In genomic region chr18:13216092-13216582, GRCh38 we compare ENCODE assay signal across 8 cellular contexts. TPM values are rescaled to one million over a fixed set of nuclear protein-coding genes. Genes with fewer than 3 reads are reported as not detected.
A peak's percentile ranks its signal among the peaks of the same experiment; 100 is the strongest.
DNase-seq lines count a peak whose midpoint lies in the region; ATAC-seq, FAIRE-seq and TF ChIP-seq lines count a peak whose summit lies in the region.

No MANE protein-coding gene starts in this region.

- H3K4ac ChIP-seq in H1 (replicated peaks; ENCODE audit: insufficient read length, low read depth, low read length): no peak overlapping the region

- H3K23ac ChIP-seq in H1 (ENCODE audit: insufficient read length): no peak overlapping the region

- peak overlapping the region; percentile 35 for H3K27ac Mint-ChIP-seq in memory B cell

- no peak overlapping the region for H3K18ac ChIP-seq in H1 (ENCODE audit: extremely low read depth, low read length)

- no peak overlapping the region for H2BK120ac ChIP-seq in H1 (replicated peaks; ENCODE audit: low read depth, low read length)

- no peaks in the 10 kb centered on the region for H3K9me3 ChIP-seq in HEK293 (ENCODE audit: control insufficient read depth, insufficient read depth, low read depth, low read length)
- no peaks in the 10 kb centered on the region for H3K9me3 ChIP-seq in H1 (ENCODE audit: insufficient read depth in 2 of 2, low read depth in 1 of 2, low read length in 1 of 2)

- no peak overlapping the region for H2AFZ ChIP-seq in H1 (ENCODE audit: low read length)

- no peaks in the 10 kb centered on the region for H3K9me3 Mint-ChIP-seq in memory B cell

- H3K79me1 ChIP-seq in H1 (ENCODE audit: low read depth, low read length): no peaks in the 10 kb centered on the region

- CTCF ChIA-PET in HEK293 (lab: Yijun Ruan, JAX): interaction anchor here (0.5 to 1.9 kb wide), 48 partner anchors 9 to 892 kb away, joined by 3 to 15 read pairs (median 3); no protein-coding TSS in a partner anchor
- CTCF ChIA-PET in H1 (lab: Charles Lee; ENCODE audit: partially characterized antibody): interaction anchor here (0.5 to 2.0 kb wide), 30 partner anchors 8 to 396 kb away, joined by 3 to 6 read pairs (median 4); no protein-coding TSS in a partner anchor

- FAIRE-seq in H1 (lab: Jason Lieb, UNC): peak; percentile 81

- no peak overlapping the region for H2BK15ac ChIP-seq in H1 (ENCODE audit: low read length)

- H3K36me3 ChIP-seq in HEK293 (ENCODE audit: control insufficient read depth in 2 of 2, insufficient read depth in 1 of 2, low read length in 2 of 2) (no peaks in the 10 kb centered on the region), H1 (ENCODE audit: control insufficient read depth in 2 of 4, insufficient read depth in 4 of 4, low read length in 3 of 4) (no peaks in the 10 kb centered on the region)

- WGBS in H1 (ENCODE audit: extremely low coverage in 1 of 2, insufficient coverage in 1 of 2, insufficient read length in 1 of 2, insufficient replicate concordance in 2 of 2, low coverage in 1 of 2, low lambda C conversion rate in 2 of 2, missing lambda C conversion rate in 1 of 2), 2 experiments: 46% methylated on average over 8 of the region's 8 CpGs; no CpG with 5 or more reads in 1 of the 2 experiments

- TF ChIP-seq RAD21 in H1 (IDR thresholded peaks at IDR 0.05 in 1 of 2, conservative IDR thresholded peaks at IDR 0.05 in 1 of 2; ENCODE audit: low read depth in 2 of 2, low read length in 2 of 2): peak; percentile 72 to 84

- H4K5ac ChIP-seq in H1 (ENCODE audit: insufficient read length, low read depth, low read length): no peak overlapping the region

- no peak overlapping the region for H3K4me3 ChIP-seq in HEK293 (ENCODE audit: low read depth, low read length)
- H3K4me3 ChIP-seq in H1 (ENCODE audit: extremely low read depth in 1 of 4, insufficient read depth in 2 of 4, low read depth in 3 of 4, low read length in 4 of 4): no peak overlapping the region; a peak in 1 of 8 replicates

- H3K9ac ChIP-seq in H1 (replicated peaks in 1 of 4; ENCODE audit: extremely low read depth in 1 of 4, low read depth in 3 of 4, low read length in 3 of 4): no peak overlapping the region

- peak; percentile 70 for TF ChIP-seq CTCF in HEK293 (tag by site-specific recombination; IDR thresholded peaks at IDR 0.05)
- peak; percentile 68 to 81 (median 75) for TF ChIP-seq CTCF in H1 (IDR thresholded peaks at IDR 0.05; ENCODE audit: control extremely low read depth in 1 of 3, insufficient read depth in 1 of 3, low read depth in 1 of 3, low read length in 3 of 3)

- peak overlapping the region; percentile 87 for H3K4me3 Mint-ChIP-seq in memory B cell

- no peak overlapping the region for H4K91ac ChIP-seq in H1 (replicated peaks; ENCODE audit: insufficient read length, low read length)

- no peak overlapping the region for H2BK20ac ChIP-seq in H1 (ENCODE audit: low read length)

- peaks cover 10 to 36% (median 33%) of the 10 kb centered on the region in 4 experiments for H3K27me3 ChIP-seq in H1 (replicated peaks in 1 of 4; ENCODE audit: control insufficient read depth in 3 of 4, extremely low read depth in 1 of 4, insufficient read depth in 3 of 4, low read length in 3 of 4)

- no peak overlapping the region for H3K27ac ChIP-seq in HEK293 (ENCODE audit: extremely low read depth, low read depth, low read length)
- no peak overlapping the region for H3K27ac ChIP-seq in H1 (ENCODE audit: low read depth, low read length)

- H3K14ac ChIP-seq in H1 (ENCODE audit: insufficient read length): no peak overlapping the region

- H4K8ac ChIP-seq in H1 (ENCODE audit: extremely low read depth, insufficient read depth, low read length): no peak overlapping the region

- peak; percentile 53 for ATAC-seq in memory B cell (ENCODE audit: low read depth)
- ATAC-seq in HG03139 (IDR thresholded peaks at IDR 0.05; ENCODE audit: unreplicated experiment): no peak

- H2BK12ac ChIP-seq in H1 (ENCODE audit: low read depth, low read length): no peak overlapping the region

- H3K27me3 Mint-ChIP-seq in memory B cell: peaks cover 32% of the 10 kb centered on the region

- no peak for TF ChIP-seq POLR2A in H1 (IDR thresholded peaks at IDR 0.05; ENCODE audit: control extremely low read depth in 1 of 2, low read depth in 2 of 2, low read length in 2 of 2)

- no peaks in the 10 kb centered on the region for H3K36me3 Mint-ChIP-seq in memory B cell

- peaks cover 28% of the 10 kb centered on the region for H3K4me1 ChIP-seq in HEK293 (ENCODE audit: control insufficient read depth, insufficient read depth, low read length)
- H3K4me1 ChIP-seq in H1 (replicated peaks in 1 of 4; ENCODE audit: control insufficient read depth in 3 of 4, insufficient read depth in 4 of 4, low read length in 3 of 4): peaks cover 0 to 5% (median 3%) of the 10 kb centered on the region in 4 experiments; a peak in 1 of 7 replicates

- H3K79me2 ChIP-seq in H1 (ENCODE audit: control insufficient read depth in 1 of 2, insufficient read depth in 2 of 2, low read length in 2 of 2): no peaks in the 10 kb centered on the region

- POLR2A ChIA-PET in HEK293 (lab: Yijun Ruan, JAX) (interaction anchor here (0.6 to 1.5 kb wide), 4 partner anchors 10 to 284 kb away, joined by 3 to 5 read pairs (median 4); partner anchors contain the start of gene CEP192), H1 (lab: Charles Lee; ENCODE audit: partially characterized antibody) (no interaction called here)

- DNase-seq in CD1c-positive myeloid dendritic cell (ENCODE audit: extremely low spot score): peak; percentile 93
- peak; percentile 56 for DNase-seq in NCI-H774 (lab: John Stamatoyannopoulos, UW)
- DNase-seq in activated CD8-positive, alpha-beta memory T cell treated with anti-CD3 and anti-CD28 coated beads for 24 hours: peak; percentile 73
- DNase-seq in H1 (ENCODE audit: low read depth in 1 of 2, low spot score in 2 of 2): peak in 1 of 2 experiments; percentile 23
- peak in 1 of 2 donors; percentile 25 for DNase-seq in memory B cell (ENCODE audit: low spot score in 2 of 2)
- DNase-seq in stimulated activated naive CD4-positive, alpha-beta T cell (lab: John Stamatoyannopoulos, UW): peak; percentile 8 to 81 (median 40)

- H2BK5ac ChIP-seq in H1 (ENCODE audit: low read depth, low read length): no peak overlapping the region

- no peak for TF ChIP-seq EP300 in H1 (IDR thresholded peaks at IDR 0.05; ENCODE audit: borderline replicate concordance in 1 of 2, low read depth in 2 of 2, low read length in 2 of 2)

- H3K4me1 Mint-ChIP-seq in memory B cell: peaks cover 7% of the 10 kb centered on the region

- H2AK5ac ChIP-seq in H1 (ENCODE audit: low read depth, low read length): no peak overlapping the region

- H3K56ac ChIP-seq in H1 (replicated peaks; ENCODE audit: insufficient read length, low read depth, low read length): no peak overlapping the region

- peaks cover 14% of the 10 kb centered on the region; the same call in 1 of the 2 replicates for H3K23me2 ChIP-seq in H1 (ENCODE audit: low read depth, low read length)

- H3K4me2 ChIP-seq in H1 (ENCODE audit: insufficient read depth in 1 of 2, low read depth in 2 of 2, low read length in 2 of 2): peak overlapping the region in 1 of 2 experiments; percentile 61; a peak in 1 of 4 replicates

- no peaks in the 10 kb centered on the region for H4K20me1 ChIP-seq in H1 (replicated peaks in 1 of 2; ENCODE audit: control insufficient read depth in 1 of 2, insufficient read depth in 2 of 2, low read length in 2 of 2)

TF ChIP-seq in HEK293, 187 proteins besides CTCF, POLR2A, EP300 and RAD21 (continues in another document):
- peak; percentile 49; the same call in 1 of the 2 replicates for TF ChIP-seq TCF7L2 (IDR thresholded peaks at IDR 0.05; ENCODE audit: borderline replicate concordance, low read depth, low read length)
- TF ChIP-seq OSR2 (tag by site-specific recombination; IDR thresholded peaks at IDR 0.05): peak; percentile 45; the same call in 1 of the 2 replicates
- no peak for TF ChIP-seq KLF8 (tag by site-specific recombination; IDR thresholded peaks at IDR 0.05)
- peak; percentile 74 for TF ChIP-seq ZNF10 (tag by site-specific recombination; IDR thresholded peaks at IDR 0.05)
- peak; percentile 27; the same call in 1 of the 2 replicates for TF ChIP-seq ZSCAN30 (tag by site-specific recombination; IDR thresholded peaks at IDR 0.05)
- TF ChIP-seq ZBTB48 (tag by site-specific recombination; IDR thresholded peaks at IDR 0.05): 0 out of 2 replicates have a peak, but pooled peaks have one; percentile 23
- TF ChIP-seq ZBTB8A (tag by site-specific recombination; IDR thresholded peaks at IDR 0.05): peak; percentile 83
- TF ChIP-seq ZNF658 (tag by site-specific recombination; IDR thresholded peaks at IDR 0.05): no peak
- peak; percentile 64 for TF ChIP-seq ZNF654 (tag by site-specific recombination; IDR thresholded peaks at IDR 0.05; ENCODE audit: low read depth)
- TF ChIP-seq ZNF48 (tag by site-specific recombination; IDR thresholded peaks at IDR 0.05): no peak
- no peak for TF ChIP-seq YY1 (tag by site-specific recombination; IDR thresholded peaks at IDR 0.05)

TF ChIP-seq in H1, 55 proteins besides CTCF, POLR2A, EP300 and RAD21:
- TF ChIP-seq EZH2 (IDR thresholded peaks at IDR 0.05; ENCODE audit: low read depth, low read length, severe bottlenecking): peak; percentile 10
- no peak for TF ChIP-seq ZNF274 (IDR thresholded peaks at IDR 0.05; ENCODE audit: borderline replicate concordance, extremely low read depth, low read length)
- peak; percentile 24; the same call in 1 of the 2 replicates for TF ChIP-seq MAX (IDR thresholded peaks at IDR 0.05)
TF ChIP-seq in H1: peak in this region for 2.

RNA-seq across cellular contexts. Expression of gene LDLRAD4, which starts 2.4 kb away (rescaled TPM):
- total RNA-seq in H1 (2021; fragmentation: NEBNext Ultra II Directional; extraction: Animal tissue kit (Norgen Biotek cat#: 25700)): 1.2 and 1.4 TPM in 2 replicates
- 0.77 and 1.1 TPM in 2 replicates for polyA plus RNA-seq in H1 (2011; rRNA removed)
- polyA plus RNA-seq in H1 (2011; cell fraction: cytosol; rRNA removed): 0.88 TPM
- polyA plus RNA-seq in H1 (2011; cell fraction: nucleus; rRNA removed): 1.6 TPM
- 0.51 to 0.81 TPM (median 0.66 TPM) in 4 replicates for polyA plus RNA-seq in H1 (2012, experiment 1 of 2)
- 0.22 TPM for polyA plus RNA-seq in H1 (2012, experiment 2 of 2)
- polyA plus RNA-seq in H1 (2013, experiment 1 of 2): 0.57 TPM
- polyA plus RNA-seq in H1 (2013, experiment 2 of 2): 0.46 TPM
- 0.68 and 1.8 TPM in 2 replicates for polyA minus RNA-seq in H1 (2011; rRNA and poly(A)+ RNA removed)
- polyA minus RNA-seq in H1 (2011; cell fraction: cytosol; rRNA and poly(A)+ RNA removed): 1.0 TPM
- 4.1 TPM for polyA minus RNA-seq in H1 (2011; cell fraction: nucleus; rRNA and poly(A)+ RNA removed)
